Comparison of ENCODE assay signal across 24 cellular contexts in genomic region chr6:56685994-56686393, GRCh38.
"Had no signal": no experiment of that assay in that cellular context is flagged by ENCODE, and none has a peak within 500 bp of the region (broad histone marks: within the 10 kb centered on the region; RNA-seq: fewer than 3 reads in every experiment).

No MANE protein-coding gene starts in this region.

- H3K36me3 ChIP-seq: cardiac muscle cell, tibial nerve had no signal

- H3K4me3 ChIP-seq: body of pancreas, cardiac muscle cell, skin epidermis, tibial nerve had no signal

- H3K4me3 Mint-ChIP-seq: activated CD4-positive, alpha-beta memory T cell treated with anti-CD3 and anti-CD28 coated beads, Interleukin-2, amount 10 ng/mL, durations not matched to agents 7 days and 5 days; activated CD4-positive, alpha-beta T cell treated with anti-CD3 and anti-CD28 coated beads, Interleukin-2, amount 10 ng/mL, durations not matched to agents 24 days and 14 days; activated CD8-positive, alpha-beta memory T cell treated with anti-CD3 and anti-CD28 coated beads, Interleukin-2, amount 10 ng/mL, durations not matched to agents 7 days and 5 days; activated naive CD4-positive, alpha-beta T cell treated with anti-CD3 and anti-CD28 coated beads, Interleukin-2, amount 10 ng/mL, durations not matched to agents 7 days and 5 days; immature natural killer cell; memory B cell; natural killer cell treated with Interleukin-12 subunit alpha and Interleukin-12 subunit beta and Interleukin-15 and Interleukin-18, amount 100 ng/mL, for 72 hours; stimulated activated effector memory CD8-positive, alpha-beta T cell treated with anti-CD3 and anti-CD28 coated beads, Interleukin-12 subunit alpha, Interleukin-12 subunit beta, amount 100 ng/mL, for 72 hours; stimulated activated naive CD8-positive, alpha-beta T cell treated with anti-CD3 and anti-CD28 coated beads, Interleukin-15, amount 100 ng/mL, for 72 hours had no signal

- H3K4me1 Mint-ChIP-seq: activated CD4-positive, alpha-beta memory T cell treated with anti-CD3 and anti-CD28 coated beads, Interleukin-2, amount 10 ng/mL, durations not matched to agents 7 days and 5 days; activated CD4-positive, alpha-beta T cell treated with anti-CD3 and anti-CD28 coated beads, Interleukin-2, amount 10 ng/mL, durations not matched to agents 24 days and 14 days; activated CD8-positive, alpha-beta memory T cell treated with anti-CD3 and anti-CD28 coated beads, Interleukin-2, amount 10 ng/mL, durations not matched to agents 7 days and 5 days; activated naive CD4-positive, alpha-beta T cell treated with anti-CD3 and anti-CD28 coated beads, Interleukin-2, amount 10 ng/mL, durations not matched to agents 7 days and 5 days; immature natural killer cell; memory B cell; stimulated activated effector memory CD8-positive, alpha-beta T cell treated with anti-CD3 and anti-CD28 coated beads, Interleukin-12 subunit alpha, Interleukin-12 subunit beta, amount 100 ng/mL, for 72 hours; stimulated activated naive CD8-positive, alpha-beta T cell treated with anti-CD3 and anti-CD28 coated beads, Interleukin-15, amount 100 ng/mL, for 72 hours had no signal

- FAIRE-seq: urothelium cell line had no signal

- H3K9me3 ChIP-seq: body of pancreas, tibial nerve had no signal

- H3K27me3 Mint-ChIP-seq: activated naive CD4-positive, alpha-beta T cell treated with anti-CD3 and anti-CD28 coated beads, Interleukin-2, amount 10 ng/mL, durations not matched to agents 7 days and 5 days; progenitor cell of endocrine pancreas; stimulated activated naive CD8-positive, alpha-beta T cell treated with anti-CD3 and anti-CD28 coated beads, Interleukin-15, amount 100 ng/mL, for 72 hours had no signal

- DNase-seq: activated CD4-positive, alpha-beta memory T cell treated with anti-CD3 and anti-CD28 coated beads, Interleukin-2, amount 10 ng/mL, durations not matched to agents 7 days and 5 days; activated CD8-positive, alpha-beta memory T cell treated with anti-CD3 and anti-CD28 coated beads, Interleukin-2, amount 10 ng/mL, durations not matched to agents 7 days and 5 days; activated effector memory CD4-positive, alpha-beta T cell treated with anti-CD3 and anti-CD28 coated beads, Interleukin-2, amount 50 U/mL, for 16 hours; activated naive CD4-positive, alpha-beta T cell treated with anti-CD3 and anti-CD28 coated beads, Interleukin-2, amount 10 ng/mL, durations not matched to agents 7 days and 5 days; activated T-cell treated with anti-CD3 and anti-CD28 coated beads for 4 hours; body of pancreas; cortex of kidney; erythroblast; foreskin keratinocyte; immature natural killer cell; left ventricle myocardium superior; right cardiac atrium; stimulated activated CD4-positive, alpha-beta T cell treated with anti-CD3 and anti-CD28 coated beads, Interleukin-2, amount 100 ng/mL, for 24 hours; stimulated activated naive CD8-positive, alpha-beta T cell treated with anti-CD3 and anti-CD28 coated beads, Interleukin-15, amount 100 ng/mL, for 72 hours had no signal

- H3K27me3 ChIP-seq: body of pancreas, cardiac muscle cell, foreskin keratinocyte, tibial nerve had no signal

- H3K36me3 Mint-ChIP-seq: activated CD8-positive, alpha-beta memory T cell treated with anti-CD3 and anti-CD28 coated beads, Interleukin-2, amount 10 ng/mL, durations not matched to agents 7 days and 5 days; activated naive CD4-positive, alpha-beta T cell treated with anti-CD3 and anti-CD28 coated beads, Interleukin-2, amount 10 ng/mL, durations not matched to agents 7 days and 5 days; immature natural killer cell; memory B cell; natural killer cell treated with Interleukin-12 subunit alpha and Interleukin-12 subunit beta and Interleukin-15 and Interleukin-18, amount 100 ng/mL, for 72 hours; stimulated activated effector memory CD8-positive, alpha-beta T cell treated with anti-CD3 and anti-CD28 coated beads, Interleukin-12 subunit alpha, Interleukin-12 subunit beta, amount 100 ng/mL, for 72 hours had no signal

- ATAC-seq: activated CD4-positive, CD25-positive, alpha-beta regulatory T cell treated with anti-CD3 and anti-CD28 coated beads, Interleukin-2, amount 50 U/mL, for 24 hours; activated CD8-positive, alpha-beta memory T cell treated with anti-CD3 and anti-CD28 coated beads, Interleukin-2, amount 10 ng/mL, durations not matched to agents 7 days and 5 days; body of pancreas; foreskin keratinocyte; left ventricle myocardium superior; natural killer cell treated with Interleukin-12 subunit alpha and Interleukin-12 subunit beta and Interleukin-15 and Interleukin-18, amount 100 ng/mL, for 72 hours; right cardiac atrium; stimulated activated effector memory CD8-positive, alpha-beta T cell treated with anti-CD3 and anti-CD28 coated beads, Interleukin-12 subunit alpha, Interleukin-12 subunit beta, amount 100 ng/mL, for 72 hours; stimulated activated naive CD8-positive, alpha-beta T cell treated with anti-CD3 and anti-CD28 coated beads, Interleukin-15, amount 100 ng/mL, for 72 hours had no signal

- H3K27ac ChIP-seq: cardiac muscle cell, foreskin keratinocyte, skin epidermis had no signal

- H3K9me3 Mint-ChIP-seq: activated CD4-positive, alpha-beta memory T cell treated with anti-CD3 and anti-CD28 coated beads, Interleukin-2, amount 10 ng/mL, durations not matched to agents 7 days and 5 days; activated CD4-positive, alpha-beta T cell treated with anti-CD3 and anti-CD28 coated beads, Interleukin-2, amount 10 ng/mL, durations not matched to agents 24 days and 14 days; activated naive CD4-positive, alpha-beta T cell treated with anti-CD3 and anti-CD28 coated beads, Interleukin-2, amount 10 ng/mL, durations not matched to agents 7 days and 5 days; immature natural killer cell; memory B cell; natural killer cell treated with Interleukin-12 subunit alpha and Interleukin-12 subunit beta and Interleukin-15 and Interleukin-18, amount 100 ng/mL, for 72 hours; stimulated activated effector memory CD8-positive, alpha-beta T cell treated with anti-CD3 and anti-CD28 coated beads, Interleukin-12 subunit alpha, Interleukin-12 subunit beta, amount 100 ng/mL, for 72 hours; stimulated activated naive CD8-positive, alpha-beta T cell treated with anti-CD3 and anti-CD28 coated beads, Interleukin-15, amount 100 ng/mL, for 72 hours had no signal

- H3K27ac Mint-ChIP-seq: activated CD4-positive, alpha-beta memory T cell treated with anti-CD3 and anti-CD28 coated beads, Interleukin-2, amount 10 ng/mL, durations not matched to agents 7 days and 5 days; activated CD4-positive, alpha-beta T cell treated with anti-CD3 and anti-CD28 coated beads, Interleukin-2, amount 10 ng/mL, durations not matched to agents 24 days and 14 days; activated CD8-positive, alpha-beta memory T cell treated with anti-CD3 and anti-CD28 coated beads, Interleukin-2, amount 10 ng/mL, durations not matched to agents 7 days and 5 days; activated naive CD4-positive, alpha-beta T cell treated with anti-CD3 and anti-CD28 coated beads, Interleukin-2, amount 10 ng/mL, durations not matched to agents 7 days and 5 days; immature natural killer cell; memory B cell; natural killer cell treated with Interleukin-12 subunit alpha and Interleukin-12 subunit beta and Interleukin-15 and Interleukin-18, amount 100 ng/mL, for 72 hours; progenitor cell of endocrine pancreas; stimulated activated effector memory CD8-positive, alpha-beta T cell treated with anti-CD3 and anti-CD28 coated beads, Interleukin-12 subunit alpha, Interleukin-12 subunit beta, amount 100 ng/mL, for 72 hours; stimulated activated naive CD8-positive, alpha-beta T cell treated with anti-CD3 and anti-CD28 coated beads, Interleukin-15, amount 100 ng/mL, for 72 hours had no signal
